Comparison of ENCODE assay signal across 10 cellular contexts in the genomic region with DNA sequence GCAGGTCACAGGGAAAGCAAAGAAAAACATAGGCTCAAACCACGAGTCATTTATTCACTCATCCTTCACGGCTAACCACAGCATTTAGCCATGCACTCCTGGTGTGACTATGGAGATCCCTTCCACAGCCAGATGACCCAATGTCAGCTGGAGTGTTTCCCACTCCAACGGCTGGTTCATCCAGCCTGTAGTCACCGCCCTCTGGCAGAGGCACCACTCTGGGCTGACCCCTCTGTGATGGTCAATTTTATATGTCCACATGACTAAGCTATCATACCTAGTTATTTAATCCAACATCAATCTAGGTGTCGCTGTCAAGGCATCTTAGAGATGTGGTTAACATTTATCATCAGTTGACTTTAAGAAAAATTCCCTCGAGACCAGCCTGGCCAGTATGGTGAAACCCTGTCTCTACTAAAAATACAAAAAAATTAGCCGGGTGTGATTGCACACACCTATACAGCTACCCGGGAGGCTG. TPM values are rescaled to one million over a fixed set of nuclear protein-coding genes. Genes with fewer than 3 reads are reported as not detected.
DNase-seq lines count a peak whose midpoint lies in the region; ATAC-seq and TF ChIP-seq lines count a peak whose summit lies in the region.
"Had no signal": no experiment of that assay in that cellular context is flagged by ENCODE, and none has a peak within 500 bp of the region (broad histone marks: within the 10 kb centered on the region; RNA-seq: fewer than 3 reads in every experiment).

No MANE protein-coding gene starts in this region.

- H3K4me1 Mint-ChIP-seq in activated naive CD4-positive, alpha-beta T cell treated with anti-CD3 and anti-CD28 coated beads, Interleukin-2, amount 10 ng/mL, durations not matched to agents 7 days and 5 days = peaks cover 86% of the 10 kb centered on the region

- in situ Hi-C loops in transverse colon (cut with MboI; ENCODE audit: low pct_ligation_motif_present in 1 of 4, low pct_unique_long_range_greater_than_20kb in 1 of 4, low sequenced_read_pairs in 3 of 4) = no loop called here

- H3K9me3 ChIP-seq in transverse colon = no peaks in the 10 kb centered on the region
- H3K9me3 ChIP-seq: pancreas had no signal

- H3K4me1 ChIP-seq in transverse colon = peaks cover 0 to 26% (median 15%) of the 10 kb centered on the region in 4 donors
- H3K4me1 ChIP-seq: pancreas had no signal

- H3K4me3 Mint-ChIP-seq in activated naive CD4-positive, alpha-beta T cell treated with anti-CD3 and anti-CD28 coated beads, Interleukin-2, amount 10 ng/mL, durations not matched to agents 7 days and 5 days = no peak overlapping the region

- TF ChIP-seq CTCF in transverse colon (IDR thresholded peaks at IDR 0.05) = no peak

- peak overlapping the region in 3 of 4 donors; percentile 50 to 61 (median 60) for H3K27ac ChIP-seq in transverse colon
- H3K27ac ChIP-seq: pancreas had no signal

- no peaks in the 10 kb centered on the region for H3K9me3 Mint-ChIP-seq in activated naive CD4-positive, alpha-beta T cell treated with anti-CD3 and anti-CD28 coated beads, Interleukin-2, amount 10 ng/mL, durations not matched to agents 7 days and 5 days

- WGBS in transverse colon (ENCODE audit: low coverage in 1 of 2), 2 donors = 72 to 78% methylated on average over 4 to 8 of the region's 8 CpGs

- peak overlapping the region; percentile 74 for H3K27ac Mint-ChIP-seq in activated naive CD4-positive, alpha-beta T cell treated with anti-CD3 and anti-CD28 coated beads, Interleukin-2, amount 10 ng/mL, durations not matched to agents 7 days and 5 days

- CTCF ChIA-PET in activated naive CD4-positive, alpha-beta T cell treated with anti-CD3 and anti-CD28 coated beads, Interleukin-2, amount 10 ng/mL, durations not matched to agents 7 days and 5 days (lab: Charles Lee) = interaction anchor here (1.4 to 1.9 kb wide), 2 partner anchors 18 to 50 kb away, joined by 3 to 4 read pairs; no protein-coding TSS in a partner anchor

- H3K27me3 Mint-ChIP-seq in activated naive CD4-positive, alpha-beta T cell treated with anti-CD3 and anti-CD28 coated beads, Interleukin-2, amount 10 ng/mL, durations not matched to agents 7 days and 5 days = no peaks in the 10 kb centered on the region

- DNase-seq in activated naive CD4-positive, alpha-beta T cell treated with anti-CD3 and anti-CD28 coated beads, Interleukin-2, amount 10 ng/mL, durations not matched to agents 7 days and 5 days = no peak
- no peak for DNase-seq in activated naive CD4-positive, alpha-beta T cell treated with Interleukin-2 at 50 U/mL for 16 hours
- DNase-seq in Right ventricle myocardium superior (peak; percentile 71), transverse colon (no peak), middle frontal gyrus (ENCODE audit: extremely low spot score, low spot score) (no peak)
- DNase-seq in stimulated activated CD4-positive, alpha-beta T cell treated with anti-CD3 and anti-CD28 coated beads, Interleukin-4, amount 100 ng/mL, for 4 hours = no peak
- DNase-seq: central memory CD4-positive, alpha-beta T cell; pancreas had no signal

- H3K27me3 ChIP-seq in transverse colon = no peaks in the 10 kb centered on the region
- H3K27me3 ChIP-seq: pancreas had no signal

- H3K4me3 ChIP-seq in transverse colon = no peak overlapping the region
- H3K4me3 ChIP-seq: pancreas had no signal

- intact Hi-C loops in Right ventricle myocardium superior (cut with DNase I) (no loop called here), transverse colon (cut with DNase I; ENCODE audit: low total_unique reads) (no loop called here)

- no peak for TF ChIP-seq POLR2A in transverse colon (IDR thresholded peaks at IDR 0.05)

- no peaks in the 10 kb centered on the region for H3K36me3 ChIP-seq in transverse colon
- H3K36me3 ChIP-seq: pancreas had no signal

- H3K36me3 Mint-ChIP-seq in activated naive CD4-positive, alpha-beta T cell treated with anti-CD3 and anti-CD28 coated beads, Interleukin-2, amount 10 ng/mL, durations not matched to agents 7 days and 5 days = peaks cover 20% of the 10 kb centered on the region

- ATAC-seq in SK-N-SH treated with all-trans-retinoic acid at 6 μM for 48 hours (peak; percentile 58), Right ventricle myocardium superior (ENCODE audit: poor library complexity) (peak; percentile 80), HG03378 (IDR thresholded peaks at IDR 0.05; ENCODE audit: unreplicated experiment) (no peak)

- TF ChIP-seq EP300 in transverse colon (IDR thresholded peaks at IDR 0.05; ENCODE audit: low read depth) = no peak

TF ChIP-seq in SK-N-SH treated with all-trans-retinoic acid at 6 μM for 48 hours, 23 proteins besides CTCF, POLR2A, EP300 and RAD21:
- TF ChIP-seq OSR1 (CRISPR knock-in tag; IDR thresholded peaks at IDR 0.05) (no peak), BACH2 (CRISPR knock-in tag; IDR thresholded peaks at IDR 0.05; ENCODE audit: borderline replicate concordance) (no peak), ZC3H10 (CRISPR knock-in tag; IDR thresholded peaks at IDR 0.05) (no peak), TCF4 (CRISPR knock-in tag; IDR thresholded peaks at IDR 0.05; ENCODE audit: borderline replicate concordance) (no peak), ESRRG (CRISPR knock-in tag; IDR thresholded peaks at IDR 0.05) (no peak), ZNF565 (CRISPR knock-in tag; conservative IDR thresholded peaks at IDR 0.05; ENCODE audit: low read depth) (no peak), ZNF70 (CRISPR knock-in tag; IDR thresholded peaks at IDR 0.05) (no peak), ZFP3 (CRISPR knock-in tag; IDR thresholded peaks at IDR 0.05) (no peak), ZFP30 (CRISPR knock-in tag; IDR thresholded peaks at IDR 0.05) (no peak), GLIS3 (CRISPR knock-in tag; IDR thresholded peaks at IDR 0.05) (no peak), ZNF8 (CRISPR knock-in tag; IDR thresholded peaks at IDR 0.05) (no peak), TOX (CRISPR knock-in tag; IDR thresholded peaks at IDR 0.05; ENCODE audit: borderline replicate concordance) (no peak), RARB (CRISPR knock-in tag; IDR thresholded peaks at IDR 0.05) (no peak), CSDC2 (CRISPR knock-in tag; IDR thresholded peaks at IDR 0.05) (no peak)
- TF ChIP-seq, protein P1, sequence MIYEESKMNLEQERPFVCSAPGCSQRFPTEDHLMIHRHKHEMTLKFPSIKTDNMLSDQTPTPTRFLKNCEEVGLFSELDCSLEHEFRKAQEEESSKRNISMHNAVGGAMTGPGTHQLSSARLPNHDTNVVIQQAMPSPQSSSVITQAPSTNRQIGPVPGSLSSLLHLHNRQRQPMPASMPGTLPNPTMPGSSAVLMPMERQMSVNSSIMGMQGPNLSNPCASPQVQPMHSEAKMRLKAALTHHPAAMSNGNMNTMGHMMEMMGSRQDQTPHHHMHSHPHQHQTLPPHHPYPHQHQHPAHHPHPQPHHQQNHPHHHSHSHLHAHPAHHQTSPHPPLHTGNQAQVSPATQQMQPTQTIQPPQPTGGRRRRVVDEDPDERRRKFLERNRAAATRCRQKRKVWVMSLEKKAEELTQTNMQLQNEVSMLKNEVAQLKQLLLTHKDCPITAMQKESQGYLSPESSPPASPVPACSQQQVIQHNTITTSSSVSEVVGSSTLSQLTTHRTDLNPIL (CRISPR knock-in tag; IDR thresholded peaks at IDR 0.05; ENCODE audit: low read depth) = no peak
- TF ChIP-seq, protein P2, sequence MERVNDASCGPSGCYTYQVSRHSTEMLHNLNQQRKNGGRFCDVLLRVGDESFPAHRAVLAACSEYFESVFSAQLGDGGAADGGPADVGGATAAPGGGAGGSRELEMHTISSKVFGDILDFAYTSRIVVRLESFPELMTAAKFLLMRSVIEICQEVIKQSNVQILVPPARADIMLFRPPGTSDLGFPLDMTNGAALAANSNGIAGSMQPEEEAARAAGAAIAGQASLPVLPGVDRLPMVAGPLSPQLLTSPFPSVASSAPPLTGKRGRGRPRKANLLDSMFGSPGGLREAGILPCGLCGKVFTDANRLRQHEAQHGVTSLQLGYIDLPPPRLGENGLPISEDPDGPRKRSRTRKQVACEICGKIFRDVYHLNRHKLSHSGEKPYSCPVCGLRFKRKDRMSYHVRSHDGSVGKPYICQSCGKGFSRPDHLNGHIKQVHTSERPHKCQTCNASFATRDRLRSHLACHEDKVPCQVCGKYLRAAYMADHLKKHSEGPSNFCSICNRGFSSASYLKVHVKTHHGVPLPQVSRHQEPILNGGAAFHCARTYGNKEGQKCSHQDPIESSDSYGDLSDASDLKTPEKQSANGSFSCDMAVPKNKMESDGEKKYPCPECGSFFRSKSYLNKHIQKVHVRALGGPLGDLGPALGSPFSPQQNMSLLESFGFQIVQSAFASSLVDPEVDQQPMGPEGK (CRISPR knock-in tag; IDR thresholded peaks at IDR 0.05; ENCODE audit: borderline replicate concordance) = no peak
TF ChIP-seq in SK-N-SH treated with all-trans-retinoic acid at 6 μM for 48 hours: peak in this region for 0.

RNA-seq across cellular contexts. Expression of a gene that starts 9.5 kb away (rescaled TPM):
- total RNA-seq in Right ventricle myocardium superior = 11.9 TPM
- 10 to 100 TPM in 2 of 4 donors, 1 to 10 TPM in 2; 6.7 to 11.1 (median 9.3) TPM for total RNA-seq in transverse colon

RNA-seq across cellular contexts. Expression of a gene that starts 40.1 kb away (rescaled TPM):
- 2.2 TPM for total RNA-seq in Right ventricle myocardium superior
- 1 to 10 TPM; 2.2 to 7.2 (median 4.3) TPM for total RNA-seq in transverse colon

RNA-seq across cellular contexts. Expression of a gene that starts 43.8 kb away (rescaled TPM):
- total RNA-seq in Right ventricle myocardium superior = 14.3 TPM
- 10 to 100 TPM; 25.3 to 36.6 (median 28.7) TPM for total RNA-seq in transverse colon
